ENCODE assay signal across 9 cellular contexts in genomic region chr20:48826064-48826463, GRCh38. TPM values are rescaled to one million over a fixed set of nuclear protein-coding genes. Genes with fewer than 3 reads are reported as not detected.
DNase-seq lines count a peak whose midpoint lies in the region; ATAC-seq and TF ChIP-seq lines count a peak whose summit lies in the region.
"Had no signal": no experiment of that assay in that cellular context is flagged by ENCODE, and none has a peak within 500 bp of the region (broad histone marks: within the 10 kb centered on the region; RNA-seq: fewer than 3 reads in every experiment).

No MANE protein-coding gene starts in this region.

- TF ChIP-seq CTCF in mucosa of descending colon (IDR thresholded peaks at IDR 0.05): no peak

- no peaks in the 10 kb centered on the region for H3K79me2 ChIP-seq in Karpas-422 (ENCODE audit: low read length)

- H3K27me3 ChIP-seq in HAP-1 (ENCODE audit: low read depth) (no peaks in the 10 kb centered on the region), Karpas-422 (ENCODE audit: low read length) (no peaks in the 10 kb centered on the region)

- H3K4me3 ChIP-seq in HAP-1: peak overlapping the region; percentile 66
- H3K4me3 ChIP-seq in skin epidermis: peak overlapping the region; percentile 44 to 68 (median 63)
- H3K4me3 ChIP-seq in mucosa of descending colon: no peak overlapping the region
- no peak overlapping the region for H3K4me3 ChIP-seq in Karpas-422 (ENCODE audit: low read length)

- H3K9me2 ChIP-seq in Karpas-422 (replicated peaks; ENCODE audit: insufficient read depth, low read length): no peaks in the 10 kb centered on the region

- intact Hi-C loops in mucosa of descending colon (cut with DNase I, micrococcal nuclease): no loop called here

- peaks cover 28% of the 10 kb centered on the region for H3K4me1 ChIP-seq in HAP-1
- H3K4me1 ChIP-seq in mucosa of descending colon (ENCODE audit: low read depth): no peaks in the 10 kb centered on the region
- H3K4me1 ChIP-seq in Karpas-422 (ENCODE audit: low read length): no peaks in the 10 kb centered on the region

- DNase-seq in HAP-1 (ENCODE audit: low spot score in 2 of 2) (peak in 1 of 2 experiments; percentile 44), UCSD-AML1 (lab: John Stamatoyannopoulos, UW; ENCODE audit: unreplicated experiment) (peak; percentile 29), globus pallidus (ENCODE audit: low spot score) (peak; percentile 45), mucosa of descending colon (no peak), Karpas-422 (no peak)
- DNase-seq: stimulated activated CD4-positive, alpha-beta T cell treated with anti-CD3 and anti-CD28 coated beads, Interleukin-2, amount 100 ng/mL, for 24 hours had no signal

- in situ Hi-C loops in HAP-1 (cut with MboI; ENCODE audit: low sequenced_read_pairs): no loop called here

- peaks cover 12% of the 10 kb centered on the region; the same call in 1 of the 2 replicates for H4K20me1 ChIP-seq in Karpas-422 (ENCODE audit: insufficient read depth, low read depth, low read length)

- H3K27ac ChIP-seq in skin epidermis: peak overlapping the region in 20 of 21 experiments; percentile 5 to 94 (median 84)
- H3K27ac ChIP-seq in Karpas-422 (ENCODE audit: low read length): no peak overlapping the region

- H3K4me2 ChIP-seq in Karpas-422 (ENCODE audit: low read depth, low read length, poor library complexity, severe bottlenecking): no peak overlapping the region

- H3K36me3 ChIP-seq in HAP-1 (replicated peaks) (no peaks in the 10 kb centered on the region), mucosa of descending colon (ENCODE audit: low read depth) (no peaks in the 10 kb centered on the region), Karpas-422 (ENCODE audit: insufficient read depth, low read length) (no peaks in the 10 kb centered on the region)

- no peak overlapping the region for H2AFZ ChIP-seq in Karpas-422 (ENCODE audit: low read length)

- H3K9me3 ChIP-seq in HAP-1 (no peaks in the 10 kb centered on the region), mucosa of descending colon (no peaks in the 10 kb centered on the region), Karpas-422 (ENCODE audit: low read length) (no peaks in the 10 kb centered on the region)

- ATAC-seq in GM18520 (IDR thresholded peaks at IDR 0.05; ENCODE audit: unreplicated experiment) (no peak), mucosa of descending colon (no peak), HG03097 (IDR thresholded peaks at IDR 0.05; ENCODE audit: low FRiP score, unreplicated experiment) (no peak)

- H3K9ac ChIP-seq in Karpas-422 (ENCODE audit: low read length): no peak overlapping the region

RNA-seq across cellular contexts. Expression of gene PREX1, which starts 1.7 kb away (rescaled TPM):
- 10 to 100 TPM in 2 of 3 donors, 1 to 10 TPM in 1; 9.9 to 14.1 (median 13.5) TPM for total RNA-seq in mucosa of descending colon
- not detected in 2 replicates for total RNA-seq in Karpas-422 (2014; rRNA removed; shearing (Covaris generic); ENCODE audit: low replicate concordance)

Comparison
In these comparisons a context has a peak if more than half of its experiments do, and no peak if none do; other contexts are left out.
1. DNase-seq: peak in UCSD-AML1 (single experiment) and globus pallidus (single experiment); none in mucosa of descending colon (0 of 3) and Karpas-422 (single experiment).
2. H3K4me3 ChIP-seq: peak in HAP-1 (single experiment) and skin epidermis (7 of 7); none in mucosa of descending colon (single experiment) and Karpas-422 (single experiment).
3. RNA of gene PREX1, which starts 1.7 kb away (total RNA-seq): 9.9 to 14.1 TPM in mucosa of descending colon; not detected in Karpas-422; every median in the first group is over 10 times any median in the second.